18 cellular contexts compared by ENCODE assay signal in genomic region chr3:25503758-25504157, GRCh38.
DNase-seq lines count a peak whose midpoint lies in the region; FAIRE-seq and TF ChIP-seq lines count a peak whose summit lies in the region.
"Had no signal": no experiment of that assay in that cellular context is flagged by ENCODE, and none has a peak within 500 bp of the region (broad histone marks: within the 10 kb centered on the region; RNA-seq: fewer than 3 reads in every experiment).

No MANE protein-coding gene starts in this region.

- no peak overlapping the region for H3K4me3 Mint-ChIP-seq in Caco-2 (ENCODE audit: unreplicated experiment)
- H3K4me3 Mint-ChIP-seq: CD14-positive monocyte had no signal

- FAIRE-seq in H54 (lab: Jason Lieb, UNC) = no peak
- FAIRE-seq: A204.1, GM18507, HTR-8/SVneo, RCC 7860 had no signal

- H3K4me3 ChIP-seq in A673 (ENCODE audit: low read depth, low read length, poor library complexity, severe bottlenecking) (peak overlapping the region; percentile 16), SJSA1 (no peak overlapping the region), fibroblast of lung (replicated peaks in 1 of 4; ENCODE audit: control extremely low read depth in 1 of 4, insufficient read depth in 1 of 4, low read depth in 3 of 4, low read length in 4 of 4) (no peak overlapping the region), osteoblast (ENCODE audit: insufficient read depth, low read length) (no peak overlapping the region), Caco-2 (ENCODE audit: low read depth, low read length) (no peak overlapping the region), tibial nerve (no peak overlapping the region), esophagus squamous epithelium (no peak overlapping the region)

- CTCF ChIA-PET in A673 (lab: Charles Lee) (no interaction called here), Caco-2 (lab: Charles Lee) (no interaction called here)

- POLR2A ChIA-PET in A673 (lab: Charles Lee; ENCODE audit: low non-redundant PET) = no interaction called here
- POLR2A ChIA-PET in Caco-2 (lab: Charles Lee) = no interaction called here

- H3K9me3 Mint-ChIP-seq in Caco-2 (ENCODE audit: unreplicated experiment) = no peaks in the 10 kb centered on the region

- TF ChIP-seq POLR2A in tibial nerve (IDR thresholded peaks at IDR 0.05) (no peak), esophagus squamous epithelium (IDR thresholded peaks at IDR 0.05) (no peak), H54 (IDR thresholded peaks at IDR 0.05; ENCODE audit: low read depth, low read length) (no peak)

- no peaks in the 10 kb centered on the region for H3K36me3 ChIP-seq in A673 (ENCODE audit: insufficient read depth, low read length, poor library complexity, severe bottlenecking)
- peaks cover 9% of the 10 kb centered on the region for H3K36me3 ChIP-seq in SJSA1
- H3K36me3 ChIP-seq in fibroblast of lung (ENCODE audit: control insufficient read depth, insufficient read depth, low read length) = no peaks in the 10 kb centered on the region
- H3K36me3 ChIP-seq in osteoblast (ENCODE audit: insufficient read depth, low read length) = peaks cover 11% of the 10 kb centered on the region
- no peaks in the 10 kb centered on the region for H3K36me3 ChIP-seq in Caco-2 (ENCODE audit: control insufficient read depth, insufficient read depth, low read length)
- peaks cover 0 to 23% (median 2%) of the 10 kb centered on the region in 3 donors for H3K36me3 ChIP-seq in tibial nerve
- H3K36me3 ChIP-seq in esophagus squamous epithelium = peaks cover 0 to 26% (median 0%) of the 10 kb centered on the region in 3 donors

- intact Hi-C loops in A673 (cut with micrococcal nuclease; ENCODE audit: unreplicated experiment) = loop anchor here (2.0 kb wide), 2 partner anchors 33 to 49 kb away; no protein-coding TSS in a partner anchor
- intact Hi-C loops in Caco-2 (cut with micrococcal nuclease; ENCODE audit: unreplicated experiment) = no loop called here
- intact Hi-C loops in esophagus squamous epithelium (cut with DNase I) = no loop called here

- no peaks in the 10 kb centered on the region for H3K9me3 ChIP-seq in A673 (ENCODE audit: low read depth, low read length, poor library complexity, severe bottlenecking)
- no peaks in the 10 kb centered on the region for H3K9me3 ChIP-seq in SJSA1 (replicated peaks)
- H3K9me3 ChIP-seq in fibroblast of lung (ENCODE audit: control insufficient read depth, insufficient read depth, low read depth, low read length) = no peaks in the 10 kb centered on the region
- H3K9me3 ChIP-seq in osteoblast (ENCODE audit: low read depth, low read length) = no peaks in the 10 kb centered on the region
- H3K9me3 ChIP-seq in Caco-2 = no peaks in the 10 kb centered on the region
- H3K9me3 ChIP-seq in tibial nerve = no peaks in the 10 kb centered on the region
- H3K9me3 ChIP-seq in esophagus squamous epithelium = no peaks in the 10 kb centered on the region

- H3K27ac ChIP-seq in A673 (ENCODE audit: low read depth, low read length, poor library complexity, severe bottlenecking) (peak overlapping the region; percentile 46), SJSA1 (0 out of 2 replicates have a peak overlapping the region, but pooled peaks have one; percentile 5), fibroblast of lung (ENCODE audit: insufficient read depth, low read length) (no peak overlapping the region), osteoblast (ENCODE audit: low read depth, low read length) (peak overlapping the region; percentile 37), tibial nerve (no peak overlapping the region), esophagus squamous epithelium (no peak overlapping the region)

- peak; percentile 64 for DNase-seq in A673 (ENCODE audit: low spot score)
- peak in 1 of 2 experiments; percentile 27 for DNase-seq in SJSA1 (ENCODE audit: low read depth in 1 of 2, low spot score in 2 of 2)
- DNase-seq in fibroblast of lung (ENCODE audit: low read depth in 2 of 2) = no peak
- no peak for DNase-seq in osteoblast (ENCODE audit: insufficient read length, low spot score, missing footprints)
- no peak for DNase-seq in Caco-2
- DNase-seq in tibial nerve (ENCODE audit: low spot score in 2 of 2) = no peak
- DNase-seq in esophagus squamous epithelium (lab: John Stamatoyannopoulos, UW) = no peak
- no peak for DNase-seq in H54 (ENCODE audit: insufficient read length, low spot score)
- DNase-seq: DMS53, HCEC 1CT, NCI-H1436, NCI-H2081, NCI-H510A treated with DMSO at 0.1 percent for 48 hours had no signal

- peaks cover 6% of the 10 kb centered on the region for H3K36me3 Mint-ChIP-seq in Caco-2 (ENCODE audit: insufficient read depth, unreplicated experiment)
- H3K36me3 Mint-ChIP-seq: CD14-positive monocyte had no signal

- no peaks in the 10 kb centered on the region for H4K20me1 ChIP-seq in fibroblast of lung (ENCODE audit: control insufficient read depth, extremely low read depth, insufficient read depth, low read length)
- H4K20me1 ChIP-seq in osteoblast (ENCODE audit: insufficient read depth, low read length) = no peaks in the 10 kb centered on the region

- H3K79me2 ChIP-seq in fibroblast of lung (ENCODE audit: control insufficient read depth, insufficient read depth, low read length) (no peaks in the 10 kb centered on the region), osteoblast (ENCODE audit: insufficient read depth, low read length) (no peaks in the 10 kb centered on the region)

- no peaks in the 10 kb centered on the region for H3K27me3 Mint-ChIP-seq in Caco-2 (ENCODE audit: insufficient read depth, unreplicated experiment)

- H3K27ac Mint-ChIP-seq in Caco-2 (ENCODE audit: unreplicated experiment) = no peak overlapping the region

- H3K4me1 Mint-ChIP-seq in Caco-2 (ENCODE audit: low read depth, unreplicated experiment) = no peaks in the 10 kb centered on the region
- H3K4me1 Mint-ChIP-seq: CD14-positive monocyte had no signal

- no peak for TF ChIP-seq EP300 in tibial nerve (IDR thresholded peaks at IDR 0.05)

- H3K4me1 ChIP-seq in A673 (ENCODE audit: insufficient read depth, low read length, poor library complexity, severe bottlenecking) (peaks cover 29% of the 10 kb centered on the region), SJSA1 (replicated peaks) (peaks cover 43% of the 10 kb centered on the region), fibroblast of lung (ENCODE audit: control insufficient read depth, extremely low read depth, insufficient read depth, low read length) (peaks cover 4% of the 10 kb centered on the region), osteoblast (ENCODE audit: insufficient read depth, low read length) (peaks cover 31% of the 10 kb centered on the region), Caco-2 (no peaks in the 10 kb centered on the region), tibial nerve (peaks cover 0 to 19% (median 6%) of the 10 kb centered on the region in 4 donors), esophagus squamous epithelium (peaks cover 0 to 20% (median 0%) of the 10 kb centered on the region in 3 donors)

- H2AFZ ChIP-seq in fibroblast of lung (ENCODE audit: low read length) = peak overlapping the region; percentile 50
- peak overlapping the region; percentile 54 for H2AFZ ChIP-seq in osteoblast (ENCODE audit: low read length)

- H3K27me3 ChIP-seq in A673 (replicated peaks; ENCODE audit: insufficient read depth, low read depth, low read length, poor library complexity) (no peaks in the 10 kb centered on the region), SJSA1 (replicated peaks) (no peaks in the 10 kb centered on the region), fibroblast of lung (ENCODE audit: control insufficient read depth, insufficient read depth, low read length) (no peaks in the 10 kb centered on the region), osteoblast (ENCODE audit: insufficient read depth, low read length) (no peaks in the 10 kb centered on the region), Caco-2 (replicated peaks; ENCODE audit: control insufficient read depth, insufficient read depth, low read length) (no peaks in the 10 kb centered on the region), tibial nerve (no peaks in the 10 kb centered on the region), esophagus squamous epithelium (no peaks in the 10 kb centered on the region)

- no peak overlapping the region for H3K9ac ChIP-seq in fibroblast of lung (ENCODE audit: insufficient read depth, low read length)

- H3K4me2 ChIP-seq in fibroblast of lung (ENCODE audit: extremely low read depth, insufficient read depth, low read length) (peak overlapping the region; percentile 15), osteoblast (ENCODE audit: insufficient read depth, low read length) (peak overlapping the region; percentile 55)

- whole genome bisulfite sequencing in tibial nerve, 2 donors = 80 to 86% methylated on average over 6 of the region's 6 CpGs
- WGBS in esophagus squamous epithelium, 2 donors = 90% methylated on average over 5 to 6 of the region's 6 CpGs

- no peak for TF ChIP-seq CTCF in A673 (conservative IDR thresholded peaks at IDR 0.05; ENCODE audit: low read depth, low read length)
- no peak for TF ChIP-seq CTCF in fibroblast of lung (conservative IDR thresholded peaks at IDR 0.05 in 1 of 2, IDR thresholded peaks at IDR 0.05 in 1 of 2; ENCODE audit: low read depth in 1 of 2, low read length in 2 of 2)
- TF ChIP-seq CTCF in osteoblast (IDR thresholded peaks at IDR 0.05; ENCODE audit: extremely low read depth, low read depth, low read length) = no peak
- TF ChIP-seq CTCF in Caco-2 (IDR thresholded peaks at IDR 0.05; ENCODE audit: insufficient read depth in 1 of 2, low read depth in 1 of 2, low read length in 1 of 2, severe bottlenecking in 1 of 2, unreplicated experiment in 1 of 2) = no peak
- TF ChIP-seq CTCF in tibial nerve (IDR thresholded peaks at IDR 0.05) = no peak
- no peak for TF ChIP-seq CTCF in esophagus squamous epithelium (IDR thresholded peaks at IDR 0.05)

- BruUV-seq in A673 (replicated peaks; lab: Mats Ljungman, UMichigan) = no TSS peak
- BruUV-seq in Caco-2 (replicated peaks; lab: Mats Ljungman, UMichigan) = no TSS peak

Comparison
In these comparisons a context has a peak if more than half of its experiments do, and no peak if none do; other contexts are left out.
1. H3K27ac ChIP-seq: peak in A673 (single experiment), SJSA1 (single experiment) and osteoblast (single experiment); none in fibroblast of lung (single experiment), tibial nerve (0 of 4) and esophagus squamous epithelium (0 of 4).